13 cellular contexts compared by ENCODE assay signal in genomic region chr2:143581989-143582719, GRCh38.
DNase-seq lines count a peak whose midpoint lies in the region; ATAC-seq, FAIRE-seq and TF ChIP-seq lines count a peak whose summit lies in the region.
"Had no signal": no experiment of that assay in that cellular context is flagged by ENCODE, and none has a peak within 500 bp of the region (broad histone marks: within the 10 kb centered on the region; RNA-seq: fewer than 3 reads in every experiment).

No MANE protein-coding gene starts in this region.

- no peaks in the 10 kb centered on the region for H3K27me3 Mint-ChIP-seq in WTC11 (ENCODE audit: low read depth)
- H3K27me3 Mint-ChIP-seq in CD8-positive, alpha-beta memory T cell = no peaks in the 10 kb centered on the region

- H3K4me3 ChIP-seq in SJSA1 = no peak overlapping the region
- H3K4me3 ChIP-seq in HepG2 (replicated peaks in 1 of 3; ENCODE audit: insufficient read depth in 1 of 3, low read depth in 2 of 3, low read length in 3 of 3) = no peak overlapping the region
- H3K4me3 ChIP-seq in CD8-positive, alpha-beta memory T cell (ENCODE audit: low read length) = no peak overlapping the region
- H3K4me3 ChIP-seq: esophagus muscularis mucosa had no signal

- H3K36me3 ChIP-seq in SJSA1 (no peaks in the 10 kb centered on the region), HepG2 (replicated peaks in 1 of 2; ENCODE audit: control insufficient read depth in 1 of 2, insufficient read depth in 2 of 2, low read length in 2 of 2) (no peaks in the 10 kb centered on the region)
- no peaks in the 10 kb centered on the region for H3K36me3 ChIP-seq in CD8-positive, alpha-beta memory T cell (ENCODE audit: insufficient read depth, low read length)
- H3K36me3 ChIP-seq: esophagus muscularis mucosa had no signal

- TF ChIP-seq POLR2A in HepG2 (IDR thresholded peaks at IDR 0.05; ENCODE audit: insufficient read depth in 1 of 2, low read depth in 2 of 2, low read length in 2 of 2) = no peak

- no peak overlapping the region for H2AFZ ChIP-seq in HepG2 (ENCODE audit: low read length)

- H3K4me1 ChIP-seq in SJSA1 (replicated peaks) (peaks cover 18% of the 10 kb centered on the region), HepG2 (ENCODE audit: insufficient read depth, low read length) (no peaks in the 10 kb centered on the region)
- H3K4me1 ChIP-seq in CD8-positive, alpha-beta memory T cell (ENCODE audit: insufficient read depth, low read length) = no peaks in the 10 kb centered on the region

- intact Hi-C loops in head of caudate nucleus (cut with DNase I) = no loop called here
- intact Hi-C loops in HepG2 (cut with micrococcal nuclease; ENCODE audit: unreplicated experiment) = no loop called here

- H3K27me3 ChIP-seq in SJSA1 (replicated peaks) (no peaks in the 10 kb centered on the region), HepG2 (ENCODE audit: control insufficient read depth in 1 of 2, insufficient read depth in 2 of 2, low read length in 2 of 2) (no peaks in the 10 kb centered on the region)
- H3K27me3 ChIP-seq in CD8-positive, alpha-beta memory T cell (ENCODE audit: insufficient read depth, low read length, poor library complexity, severe bottlenecking) = no peaks in the 10 kb centered on the region
- H3K27me3 ChIP-seq: esophagus muscularis mucosa had no signal

- H3K9me3 ChIP-seq in SJSA1 (replicated peaks) (no peaks in the 10 kb centered on the region), HepG2 (ENCODE audit: low read length) (no peaks in the 10 kb centered on the region)
- no peaks in the 10 kb centered on the region for H3K9me3 ChIP-seq in CD8-positive, alpha-beta memory T cell (ENCODE audit: low read length)

- WGBS in HepG2 (ENCODE audit: low lambda C conversion rate) = 2% methylated on average over 5 of the region's 5 CpGs

- H3K9ac ChIP-seq in HepG2 (ENCODE audit: insufficient read depth, low read depth, low read length) = no peak overlapping the region

- POLR2A ChIA-PET in HepG2 (lab: Yijun Ruan, JAX) (no interaction called here), WTC11 (lab: Charles Lee) (no interaction called here)
- POLR2A ChIA-PET in CD8-positive, alpha-beta memory T cell (lab: Charles Lee) = no interaction called here

- H3K27ac ChIP-seq in SJSA1 = peak overlapping the region; percentile 38
- H3K27ac ChIP-seq in HepG2 (ENCODE audit: extremely low read length, insufficient read depth, low read length) = no peak overlapping the region
- H3K27ac ChIP-seq in CD8-positive, alpha-beta memory T cell (ENCODE audit: low read depth, low read length) = no peak overlapping the region

- H3K9me3 Mint-ChIP-seq in WTC11 = peaks cover 4% of the 10 kb centered on the region; the same call in 1 of the 2 replicates
- H3K9me3 Mint-ChIP-seq in CD8-positive, alpha-beta memory T cell = peaks cover 0 to 4% (median 0%) of the 10 kb centered on the region in 5 donors

- no peak for TF ChIP-seq CTCF in HepG2 (CRISPR knock-in tag; IDR thresholded peaks at IDR 0.05)
- TF ChIP-seq CTCF in WTC11 (IDR thresholded peaks at IDR 0.05) = no peak

- no peak for TF ChIP-seq RAD21 in HepG2 (CRISPR knock-in tag; IDR thresholded peaks at IDR 0.05)

- TF ChIP-seq EP300 in HepG2 (IDR thresholded peaks at IDR 0.05; ENCODE audit: low read depth in 2 of 2, low read length in 2 of 2) = no peak
- no peak for TF ChIP-seq EP300 in HepG2 (CRISPR knock-in tag; IDR thresholded peaks at IDR 0.05; ENCODE audit: borderline replicate concordance)

- CTCF ChIA-PET in HepG2 (lab: Yijun Ruan, JAX; ENCODE audit: low intra/inter-chr PET ratio, low total read pairs) = no interaction called here
- CTCF ChIA-PET in WTC11 (lab: Charles Lee) = interaction anchor here (1.1 kb wide), 1 partner anchor 106 kb away, joined by 3 read pairs; no protein-coding TSS in a partner anchor
- CTCF ChIA-PET in CD8-positive, alpha-beta memory T cell (lab: Charles Lee) = interaction anchor here (0.6 kb wide), 1 partner anchor 53 kb away, joined by 3 read pairs; no protein-coding TSS in a partner anchor

- no peaks in the 10 kb centered on the region for H4K20me1 ChIP-seq in HepG2 (ENCODE audit: insufficient read depth, low read length)

- peaks cover 17% of the 10 kb centered on the region for H3K4me1 Mint-ChIP-seq in WTC11
- peaks cover 39 to 60% (median 49%) of the 10 kb centered on the region in 3 donors for H3K4me1 Mint-ChIP-seq in CD8-positive, alpha-beta memory T cell

- H3K36me3 Mint-ChIP-seq in WTC11 = no peaks in the 10 kb centered on the region
- peaks cover 23 to 48% (median 30%) of the 10 kb centered on the region in 3 donors for H3K36me3 Mint-ChIP-seq in CD8-positive, alpha-beta memory T cell

- in situ Hi-C loops in HepG2 (cut with HindIII; ENCODE audit: extremely low pct_ligation_motif_present, low pct_unique_long_range_greater_than_20kb) = no loop called here

- FAIRE-seq in HepG2 (lab: Jason Lieb, UNC) = no peak

- ATAC-seq in HepG2 (no peak), WTC11 (no peak)
- ATAC-seq: left colon had no signal

- H3K4me2 ChIP-seq in HepG2 (ENCODE audit: low read depth, low read length) = no peak overlapping the region

- DNase-seq in A172 (ENCODE audit: low spot score) (peak; percentile 20), EH (ENCODE audit: low read depth) (peak; percentile 69), SJSA1 (ENCODE audit: low read depth in 1 of 2, low spot score in 2 of 2) (no peak), head of caudate nucleus (peak in 23 of 42 donors; percentile 8 to 66 (median 32)), HepG2 (ENCODE audit: low spot score) (no peak), WTC11 (ENCODE audit: low spot score) (no peak), 8988T (no peak)
- DNase-seq in CD8-positive, alpha-beta memory T cell = no peak
- DNase-seq: activated CD4-positive, alpha-beta T cell treated with anti-CD3 and anti-CD28 coated beads, Interleukin-2, amount 50 U/mL, for 48 hours; left colon; NCI-H1436 treated with DMSO at 0.1 percent for 48 hours; SHP77 treated with DMSO at 0.1 percent for 48 hours had no signal

- H3K4me3 Mint-ChIP-seq in WTC11 = no peak overlapping the region
- no peak overlapping the region for H3K4me3 Mint-ChIP-seq in CD8-positive, alpha-beta memory T cell

- BruUV-seq in HepG2 (replicated peaks; lab: Mats Ljungman, UMichigan) = no TSS peak

- no peaks in the 10 kb centered on the region for H3K79me2 ChIP-seq in HepG2 (ENCODE audit: insufficient read depth, low read length)

- H3K27ac Mint-ChIP-seq in WTC11 = no peak overlapping the region
- peak overlapping the region in 4 of 8 donors; percentile 5 to 67 (median 28) for H3K27ac Mint-ChIP-seq in CD8-positive, alpha-beta memory T cell

TF ChIP-seq in HepG2, 621 proteins besides CTCF, POLR2A, EP300 and RAD21 (continues in another document):
- TF ChIP-seq ZNF597 (CRISPR knock-in tag; IDR thresholded peaks at IDR 0.05) (no peak), WIZ (CRISPR knock-in tag; IDR thresholded peaks at IDR 0.05) (no peak), MXD1 (CRISPR knock-in tag; IDR thresholded peaks at IDR 0.05) (no peak), TFAP4 (IDR thresholded peaks at IDR 0.05; ENCODE audit: borderline replicate concordance, low read depth) (no peak), KDM4B (CRISPR knock-in tag; IDR thresholded peaks at IDR 0.05) (no peak), TEAD2 (CRISPR knock-in tag; IDR thresholded peaks at IDR 0.05) (no peak)

TF ChIP-seq in WTC11, 78 proteins besides CTCF, POLR2A, EP300 and RAD21 (continues in another document):
- TF ChIP-seq E2F1 (CRISPR knock-in tag; IDR thresholded peaks at IDR 0.05) (no peak), SOX15 (CRISPR knock-in tag; IDR thresholded peaks at IDR 0.05) (no peak), NR3C1 (CRISPR knock-in tag; conservative IDR thresholded peaks at IDR 0.05; ENCODE audit: low read depth) (no peak), SP1 (CRISPR knock-in tag; conservative IDR thresholded peaks at IDR 0.05) (no peak), ZNF138 (CRISPR knock-in tag; conservative IDR thresholded peaks at IDR 0.05) (no peak), ZNF512 (CRISPR knock-in tag; IDR thresholded peaks at IDR 0.05; ENCODE audit: borderline replicate concordance) (no peak), MAX (CRISPR knock-in tag; IDR thresholded peaks at IDR 0.05) (no peak), TEAD1 (CRISPR knock-in tag; IDR thresholded peaks at IDR 0.05) (no peak), SMAD3 (CRISPR knock-in tag; IDR thresholded peaks at IDR 0.05; ENCODE audit: borderline replicate concordance) (no peak), ZBTB43 (CRISPR knock-in tag; IDR thresholded peaks at IDR 0.05) (no peak), ESRRA (CRISPR knock-in tag; IDR thresholded peaks at IDR 0.05; ENCODE audit: borderline replicate concordance) (no peak)

Comparison
In these comparisons a context has a peak if more than half of its experiments do, and no peak if none do; other contexts are left out.
1. DNase-seq: peak in A172 (single experiment), EH (single experiment) and head of caudate nucleus (23 of 42); none in SJSA1 (0 of 2), HepG2 (single experiment), WTC11 (single experiment), 8988T (single experiment) and CD8-positive, alpha-beta memory T cell (0 of 5).